9 cellular contexts compared by ENCODE assay signal in genomic region chr16:10080031-10080772, GRCh38.
DNase-seq lines count a peak whose midpoint lies in the region; ATAC-seq, FAIRE-seq and TF ChIP-seq lines count a peak whose summit lies in the region.
"Had no signal": no experiment of that assay in that cellular context is flagged by ENCODE, and none has a peak within 500 bp of the region (broad histone marks: within the 10 kb centered on the region; RNA-seq: fewer than 3 reads in every experiment).

No MANE protein-coding gene starts in this region.

- H3K27ac ChIP-seq in brain microvascular endothelial cell: peak overlapping the region; percentile 30
- H3K27ac ChIP-seq in skeletal muscle tissue (ENCODE audit: low read depth, low read length): peak overlapping the region; percentile 21
- H3K27ac ChIP-seq in effector memory CD4-positive, alpha-beta T cell (ENCODE audit: insufficient read depth, low read length, poor library complexity, severe bottlenecking): no peak overlapping the region

- DNase-seq in H54 (ENCODE audit: insufficient read length, low spot score) (peak; percentile 33), brain microvascular endothelial cell (peak; percentile 83), hippocampal formation (lab: John Stamatoyannopoulos, UW) (peak; percentile 22 to 60), SHP77 (lab: John Stamatoyannopoulos, UW) (no peak)
- DNase-seq in activated T-cell treated with anti-CD3 and anti-CD28 coated beads, Interleukin-2, amount 50 U/mL, for 4 hours: no peak
- DNase-seq in effector memory CD4-positive, alpha-beta T cell: no peak
- DNase-seq: NCI-H524 had no signal

- peaks cover 5% of the 10 kb centered on the region for H3K27me3 Mint-ChIP-seq in activated T-cell treated with anti-CD3 and anti-CD28 coated beads, Interleukin-2, amount 50 U/mL, for 4 hours (ENCODE audit: low read depth)

- H3K27me3 ChIP-seq in brain microvascular endothelial cell (replicated peaks) (no peaks in the 10 kb centered on the region), skeletal muscle tissue (ENCODE audit: control insufficient read depth in 3 of 3, insufficient read depth in 3 of 3, low read length in 3 of 3) (no peaks in the 10 kb centered on the region)
- no peaks in the 10 kb centered on the region for H3K27me3 ChIP-seq in effector memory CD4-positive, alpha-beta T cell (replicated peaks; ENCODE audit: control insufficient read depth, insufficient read depth, low read length, poor library complexity, severe bottlenecking)

- H3K36me3 Mint-ChIP-seq in activated T-cell treated with anti-CD3 and anti-CD28 coated beads, Interleukin-2, amount 50 U/mL, for 4 hours (ENCODE audit: insufficient read depth): no peaks in the 10 kb centered on the region

- H3K4me1 ChIP-seq in skeletal muscle tissue (ENCODE audit: control insufficient read depth in 3 of 3, insufficient read depth in 3 of 3, low read length in 3 of 3): peaks cover 9 to 15% (median 10%) of the 10 kb centered on the region in 3 donors
- no peaks in the 10 kb centered on the region for H3K4me1 ChIP-seq in effector memory CD4-positive, alpha-beta T cell (ENCODE audit: control insufficient read depth, insufficient read depth, low read length, poor library complexity, severe bottlenecking)

- H3K4me3 ChIP-seq in brain microvascular endothelial cell (ENCODE audit: low read depth, low read length) (no peak overlapping the region), skeletal muscle tissue (ENCODE audit: low read length in 3 of 3) (no peak overlapping the region)
- H3K4me3 ChIP-seq in effector memory CD4-positive, alpha-beta T cell (ENCODE audit: insufficient read depth, low read depth, low read length, poor library complexity, severe bottlenecking): no peak overlapping the region

- H3K4me1 Mint-ChIP-seq in activated T-cell treated with anti-CD3 and anti-CD28 coated beads, Interleukin-2, amount 50 U/mL, for 4 hours (ENCODE audit: low read depth): no peaks in the 10 kb centered on the region

- ATAC-seq in GM18907 (IDR thresholded peaks at IDR 0.05; ENCODE audit: unreplicated experiment): no peak
- ATAC-seq in activated T-cell treated with anti-CD3 and anti-CD28 coated beads, Interleukin-2, amount 50 U/mL, for 4 hours: no peak

- no peak for TF ChIP-seq CTCF in brain microvascular endothelial cell (IDR thresholded peaks at IDR 0.05; ENCODE audit: low read depth, low read length, missing control alignments)

- FAIRE-seq in H54 (lab: Jason Lieb, UNC): no peak

- no peak overlapping the region for H3K9ac ChIP-seq in skeletal muscle tissue (ENCODE audit: low read depth in 1 of 3, low read length in 3 of 3)

- H3K9me3 ChIP-seq in skeletal muscle tissue (ENCODE audit: control insufficient read depth in 3 of 3, low read length in 3 of 3): no peaks in the 10 kb centered on the region
- H3K9me3 ChIP-seq in effector memory CD4-positive, alpha-beta T cell (ENCODE audit: control insufficient read depth, low read length): no peaks in the 10 kb centered on the region

- in situ Hi-C loops in brain microvascular endothelial cell (cut with HindIII; ENCODE audit: low pct_ligation_motif_present, low sequenced_read_pairs): no loop called here

- no peaks in the 10 kb centered on the region for H3K9me3 Mint-ChIP-seq in activated T-cell treated with anti-CD3 and anti-CD28 coated beads, Interleukin-2, amount 50 U/mL, for 4 hours

- no peak overlapping the region for H3K4me3 Mint-ChIP-seq in activated T-cell treated with anti-CD3 and anti-CD28 coated beads, Interleukin-2, amount 50 U/mL, for 4 hours

- H3K36me3 ChIP-seq in brain microvascular endothelial cell (replicated peaks): no peaks in the 10 kb centered on the region
- no peaks in the 10 kb centered on the region for H3K36me3 ChIP-seq in skeletal muscle tissue (ENCODE audit: control insufficient read depth in 3 of 3, insufficient read depth in 3 of 3, low read length in 3 of 3)
- H3K36me3 ChIP-seq in effector memory CD4-positive, alpha-beta T cell (ENCODE audit: control insufficient read depth, insufficient read depth, low read length): no peaks in the 10 kb centered on the region

- TF ChIP-seq POLR2A in H54 (IDR thresholded peaks at IDR 0.05; ENCODE audit: low read depth, low read length): no peak

Comparison
In these comparisons a context has a peak if more than half of its experiments do, and no peak if none do; other contexts are left out.
1. DNase-seq: peak in H54 (single experiment), brain microvascular endothelial cell (single experiment) and hippocampal formation (2 of 2); none in activated T-cell treated with anti-CD3 and anti-CD28 coated beads, Interleukin-2, amount 50 U/mL, for 4 hours (single experiment), effector memory CD4-positive, alpha-beta T cell (0 of 3) and SHP77 (0 of 2).